In the genomic region with DNA sequence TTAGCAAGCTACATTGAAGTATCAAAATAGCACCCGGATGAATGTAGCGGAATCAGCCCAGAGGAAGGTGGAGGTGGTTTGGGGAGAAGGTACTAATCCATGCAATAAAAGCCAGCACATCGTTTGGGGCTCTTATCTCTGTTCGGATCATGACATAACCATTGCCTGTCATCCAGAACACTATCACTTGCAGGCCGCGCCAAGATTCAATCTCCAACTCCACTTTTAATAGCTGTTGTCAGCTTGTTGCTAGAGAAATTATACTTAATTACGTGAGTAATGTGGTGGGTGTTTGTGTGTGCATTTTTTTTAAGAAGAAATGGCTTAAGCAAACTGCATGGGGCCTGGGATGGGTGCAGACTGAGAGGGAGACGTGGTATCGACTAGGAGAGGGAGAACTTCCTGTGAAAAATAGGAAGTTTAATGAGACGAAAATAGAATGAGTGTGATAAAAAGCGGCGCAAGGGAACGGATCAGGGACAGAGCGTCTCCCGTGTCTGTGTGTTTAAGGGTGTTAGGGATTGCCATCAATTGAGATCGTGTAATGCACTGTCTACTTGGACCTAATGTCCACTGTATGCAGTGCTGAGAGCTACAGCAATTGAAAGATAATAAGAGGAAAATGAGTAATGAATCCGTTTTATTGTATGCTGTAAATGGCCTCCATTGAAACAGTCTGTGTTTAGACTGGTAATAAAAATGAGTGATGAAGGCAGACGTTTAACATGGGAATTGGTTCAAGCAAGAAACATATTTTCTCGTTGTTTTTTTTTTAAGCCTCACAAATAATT, we compare ENCODE assay signal across 1 cellular context.
TF ChIP-seq lines count a peak whose summit lies in the region.

No MANE protein-coding gene starts in this region.

TF ChIP-seq in HEK293, 187 proteins besides CTCF, POLR2A, EP300 and RAD21 (continued from another document and continues in another):
- TF ChIP-seq, protein P1, sequence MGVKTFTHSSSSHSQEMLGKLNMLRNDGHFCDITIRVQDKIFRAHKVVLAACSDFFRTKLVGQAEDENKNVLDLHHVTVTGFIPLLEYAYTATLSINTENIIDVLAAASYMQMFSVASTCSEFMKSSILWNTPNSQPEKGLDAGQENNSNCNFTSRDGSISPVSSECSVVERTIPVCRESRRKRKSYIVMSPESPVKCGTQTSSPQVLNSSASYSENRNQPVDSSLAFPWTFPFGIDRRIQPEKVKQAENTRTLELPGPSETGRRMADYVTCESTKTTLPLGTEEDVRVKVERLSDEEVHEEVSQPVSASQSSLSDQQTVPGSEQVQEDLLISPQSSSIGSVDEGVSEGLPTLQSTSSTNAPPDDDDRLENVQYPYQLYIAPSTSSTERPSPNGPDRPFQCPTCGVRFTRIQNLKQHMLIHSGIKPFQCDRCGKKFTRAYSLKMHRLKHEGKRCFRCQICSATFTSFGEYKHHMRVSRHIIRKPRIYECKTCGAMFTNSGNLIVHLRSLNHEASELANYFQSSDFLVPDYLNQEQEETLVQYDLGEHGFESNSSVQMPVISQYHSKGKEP (tag by site-specific recombination; IDR thresholded peaks at IDR 0.05), result peak; percentile 51
- peak; percentile 98 for TF ChIP-seq ZNF600 (tag by site-specific recombination; IDR thresholded peaks at IDR 0.05)
- no peak for TF ChIP-seq ZNF155 (tag by site-specific recombination; IDR thresholded peaks at IDR 0.05)
- TF ChIP-seq ZBTB21 (tag by site-specific recombination; IDR thresholded peaks at IDR 0.05), result no peak
- TF ChIP-seq ZFP3 (tag by site-specific recombination; IDR thresholded peaks at IDR 0.05; ENCODE audit: low read depth), result no peak
- TF ChIP-seq HOXD13 (CRISPR knock-in tag; IDR thresholded peaks at IDR 0.05; ENCODE audit: borderline replicate concordance), result peak; percentile 55; the same call in 1 of the 2 replicates
- TF ChIP-seq, protein P2, sequence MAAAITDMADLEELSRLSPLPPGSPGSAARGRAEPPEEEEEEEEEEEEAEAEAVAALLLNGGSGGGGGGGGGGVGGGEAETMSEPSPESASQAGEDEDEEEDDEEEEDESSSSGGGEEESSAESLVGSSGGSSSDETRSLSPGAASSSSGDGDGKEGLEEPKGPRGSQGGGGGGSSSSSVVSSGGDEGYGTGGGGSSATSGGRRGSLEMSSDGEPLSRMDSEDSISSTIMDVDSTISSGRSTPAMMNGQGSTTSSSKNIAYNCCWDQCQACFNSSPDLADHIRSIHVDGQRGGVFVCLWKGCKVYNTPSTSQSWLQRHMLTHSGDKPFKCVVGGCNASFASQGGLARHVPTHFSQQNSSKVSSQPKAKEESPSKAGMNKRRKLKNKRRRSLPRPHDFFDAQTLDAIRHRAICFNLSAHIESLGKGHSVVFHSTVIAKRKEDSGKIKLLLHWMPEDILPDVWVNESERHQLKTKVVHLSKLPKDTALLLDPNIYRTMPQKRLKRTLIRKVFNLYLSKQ (tag by site-specific recombination; IDR thresholded peaks at IDR 0.05; ENCODE audit: borderline replicate concordance), result no peak
- TF ChIP-seq, protein P3, sequence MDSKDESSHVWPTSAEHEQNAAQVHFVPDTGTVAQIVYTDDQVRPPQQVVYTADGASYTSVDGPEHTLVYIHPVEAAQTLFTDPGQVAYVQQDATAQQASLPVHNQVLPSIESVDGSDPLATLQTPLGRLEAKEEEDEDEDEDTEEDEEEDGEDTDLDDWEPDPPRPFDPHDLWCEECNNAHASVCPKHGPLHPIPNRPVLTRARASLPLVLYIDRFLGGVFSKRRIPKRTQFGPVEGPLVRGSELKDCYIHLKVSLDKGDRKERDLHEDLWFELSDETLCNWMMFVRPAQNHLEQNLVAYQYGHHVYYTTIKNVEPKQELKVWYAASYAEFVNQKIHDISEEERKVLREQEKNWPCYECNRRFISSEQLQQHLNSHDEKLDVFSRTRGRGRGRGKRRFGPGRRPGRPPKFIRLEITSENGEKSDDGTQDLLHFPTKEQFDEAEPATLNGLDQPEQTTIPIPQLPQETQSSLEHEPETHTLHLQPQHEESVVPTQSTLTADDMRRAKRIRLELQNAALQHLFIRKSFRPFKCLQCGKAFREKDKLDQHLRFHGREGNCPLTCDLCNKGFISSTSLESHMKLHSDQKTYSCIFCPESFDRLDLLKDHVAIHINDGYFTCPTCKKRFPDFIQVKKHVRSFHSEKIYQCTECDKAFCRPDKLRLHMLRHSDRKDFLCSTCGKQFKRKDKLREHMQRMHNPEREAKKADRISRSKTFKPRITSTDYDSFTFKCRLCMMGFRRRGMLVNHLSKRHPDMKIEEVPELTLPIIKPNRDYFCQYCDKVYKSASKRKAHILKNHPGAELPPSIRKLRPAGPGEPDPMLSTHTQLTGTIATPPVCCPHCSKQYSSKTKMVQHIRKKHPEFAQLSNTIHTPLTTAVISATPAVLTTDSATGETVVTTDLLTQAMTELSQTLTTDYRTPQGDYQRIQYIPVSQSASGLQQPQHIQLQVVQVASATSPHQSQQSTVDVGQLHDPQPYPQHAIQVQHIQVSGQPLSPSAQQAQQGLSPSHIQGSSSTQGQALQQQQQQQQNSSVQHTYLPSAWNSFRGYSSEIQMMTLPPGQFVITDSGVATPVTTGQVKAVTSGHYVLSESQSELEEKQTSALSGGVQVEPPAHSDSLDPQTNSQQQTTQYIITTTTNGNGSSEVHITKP (tag by site-specific recombination; IDR thresholded peaks at IDR 0.05), result peak; percentile 78
- no peak for TF ChIP-seq RBAK (tag by site-specific recombination; IDR thresholded peaks at IDR 0.05)
- TF ChIP-seq ZNF266 (tag by site-specific recombination; IDR thresholded peaks at IDR 0.05; ENCODE audit: low read depth), result no peak
- TF ChIP-seq ZNF132 (tag by site-specific recombination; IDR thresholded peaks at IDR 0.05; ENCODE audit: borderline replicate concordance), result no peak
- TF ChIP-seq ZNF529 (tag by site-specific recombination; IDR thresholded peaks at IDR 0.05; ENCODE audit: insufficient replicate concordance), result no peak
- no peak for TF ChIP-seq ZNF530 (tag by site-specific recombination; IDR thresholded peaks at IDR 0.05; ENCODE audit: low read depth)
- no peak for TF ChIP-seq ZNF555 (tag by site-specific recombination; conservative IDR thresholded peaks at IDR 0.05)
- peak; percentile 92 for TF ChIP-seq ZNF843 (tag by site-specific recombination; IDR thresholded peaks at IDR 0.05)
- no peak for TF ChIP-seq ZNF114 (tag by site-specific recombination; IDR thresholded peaks at IDR 0.05)
- no peak for TF ChIP-seq ZNF16 (tag by site-specific recombination; IDR thresholded peaks at IDR 0.05; ENCODE audit: low read depth)
- TF ChIP-seq ZNF366 (tag by site-specific recombination; conservative IDR thresholded peaks at IDR 0.05), result peak; percentile 93
- TF ChIP-seq KLF7 (tag by site-specific recombination; IDR thresholded peaks at IDR 0.05; ENCODE audit: borderline replicate concordance), result no peak
- TF ChIP-seq ZIC2 (tag by site-specific recombination; IDR thresholded peaks at IDR 0.05), result no peak
- no peak for TF ChIP-seq ZNF341 (tag by site-specific recombination; IDR thresholded peaks at IDR 0.05; ENCODE audit: low read depth)
- TF ChIP-seq, protein P4, sequence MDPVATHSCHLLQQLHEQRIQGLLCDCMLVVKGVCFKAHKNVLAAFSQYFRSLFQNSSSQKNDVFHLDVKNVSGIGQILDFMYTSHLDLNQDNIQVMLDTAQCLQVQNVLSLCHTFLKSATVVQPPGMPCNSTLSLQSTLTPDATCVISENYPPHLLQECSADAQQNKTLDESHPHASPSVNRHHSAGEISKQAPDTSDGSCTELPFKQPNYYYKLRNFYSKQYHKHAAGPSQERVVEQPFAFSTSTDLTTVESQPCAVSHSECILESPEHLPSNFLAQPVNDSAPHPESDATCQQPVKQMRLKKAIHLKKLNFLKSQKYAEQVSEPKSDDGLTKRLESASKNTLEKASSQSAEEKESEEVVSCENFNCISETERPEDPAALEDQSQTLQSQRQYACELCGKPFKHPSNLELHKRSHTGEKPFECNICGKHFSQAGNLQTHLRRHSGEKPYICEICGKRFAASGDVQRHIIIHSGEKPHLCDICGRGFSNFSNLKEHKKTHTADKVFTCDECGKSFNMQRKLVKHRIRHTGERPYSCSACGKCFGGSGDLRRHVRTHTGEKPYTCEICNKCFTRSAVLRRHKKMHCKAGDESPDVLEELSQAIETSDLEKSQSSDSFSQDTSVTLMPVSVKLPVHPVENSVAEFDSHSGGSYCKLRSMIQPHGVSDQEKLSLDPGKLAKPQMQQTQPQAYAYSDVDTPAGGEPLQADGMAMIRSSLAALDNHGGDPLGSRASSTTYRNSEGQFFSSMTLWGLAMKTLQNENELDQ (tag by site-specific recombination; IDR thresholded peaks at IDR 0.05; ENCODE audit: low read depth), result no peak
- TF ChIP-seq ZNF221 (tag by site-specific recombination; IDR thresholded peaks at IDR 0.05; ENCODE audit: borderline replicate concordance), result no peak
- no peak for TF ChIP-seq SP2 (tag by site-specific recombination; IDR thresholded peaks at IDR 0.05)
- TF ChIP-seq, protein P5, sequence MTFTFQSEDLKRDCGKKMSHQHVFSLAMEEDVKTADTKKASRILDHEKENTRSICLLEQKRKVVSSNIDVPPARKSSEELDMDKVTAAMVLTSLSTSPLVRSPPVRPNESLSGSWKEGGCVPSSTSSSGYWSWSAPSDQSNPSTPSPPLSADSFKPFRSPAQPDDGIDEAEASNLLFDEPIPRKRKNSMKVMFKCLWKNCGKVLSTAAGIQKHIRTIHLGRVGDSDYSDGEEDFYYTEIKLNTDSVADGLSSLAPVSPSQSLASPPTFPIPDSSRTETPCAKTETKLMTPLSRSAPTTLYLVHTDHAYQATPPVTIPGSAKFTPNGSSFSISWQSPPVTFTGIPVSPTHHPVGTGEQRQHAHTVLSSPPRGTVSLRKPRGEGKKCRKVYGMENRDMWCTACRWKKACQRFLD (tag by site-specific recombination; IDR thresholded peaks at IDR 0.05), result no peak
- no peak for TF ChIP-seq ZNF248 (tag by site-specific recombination; IDR thresholded peaks at IDR 0.05)
- TF ChIP-seq ZNF354C (tag by site-specific recombination; IDR thresholded peaks at IDR 0.05; ENCODE audit: borderline replicate concordance, low read depth), result no peak
- TF ChIP-seq, protein P6, sequence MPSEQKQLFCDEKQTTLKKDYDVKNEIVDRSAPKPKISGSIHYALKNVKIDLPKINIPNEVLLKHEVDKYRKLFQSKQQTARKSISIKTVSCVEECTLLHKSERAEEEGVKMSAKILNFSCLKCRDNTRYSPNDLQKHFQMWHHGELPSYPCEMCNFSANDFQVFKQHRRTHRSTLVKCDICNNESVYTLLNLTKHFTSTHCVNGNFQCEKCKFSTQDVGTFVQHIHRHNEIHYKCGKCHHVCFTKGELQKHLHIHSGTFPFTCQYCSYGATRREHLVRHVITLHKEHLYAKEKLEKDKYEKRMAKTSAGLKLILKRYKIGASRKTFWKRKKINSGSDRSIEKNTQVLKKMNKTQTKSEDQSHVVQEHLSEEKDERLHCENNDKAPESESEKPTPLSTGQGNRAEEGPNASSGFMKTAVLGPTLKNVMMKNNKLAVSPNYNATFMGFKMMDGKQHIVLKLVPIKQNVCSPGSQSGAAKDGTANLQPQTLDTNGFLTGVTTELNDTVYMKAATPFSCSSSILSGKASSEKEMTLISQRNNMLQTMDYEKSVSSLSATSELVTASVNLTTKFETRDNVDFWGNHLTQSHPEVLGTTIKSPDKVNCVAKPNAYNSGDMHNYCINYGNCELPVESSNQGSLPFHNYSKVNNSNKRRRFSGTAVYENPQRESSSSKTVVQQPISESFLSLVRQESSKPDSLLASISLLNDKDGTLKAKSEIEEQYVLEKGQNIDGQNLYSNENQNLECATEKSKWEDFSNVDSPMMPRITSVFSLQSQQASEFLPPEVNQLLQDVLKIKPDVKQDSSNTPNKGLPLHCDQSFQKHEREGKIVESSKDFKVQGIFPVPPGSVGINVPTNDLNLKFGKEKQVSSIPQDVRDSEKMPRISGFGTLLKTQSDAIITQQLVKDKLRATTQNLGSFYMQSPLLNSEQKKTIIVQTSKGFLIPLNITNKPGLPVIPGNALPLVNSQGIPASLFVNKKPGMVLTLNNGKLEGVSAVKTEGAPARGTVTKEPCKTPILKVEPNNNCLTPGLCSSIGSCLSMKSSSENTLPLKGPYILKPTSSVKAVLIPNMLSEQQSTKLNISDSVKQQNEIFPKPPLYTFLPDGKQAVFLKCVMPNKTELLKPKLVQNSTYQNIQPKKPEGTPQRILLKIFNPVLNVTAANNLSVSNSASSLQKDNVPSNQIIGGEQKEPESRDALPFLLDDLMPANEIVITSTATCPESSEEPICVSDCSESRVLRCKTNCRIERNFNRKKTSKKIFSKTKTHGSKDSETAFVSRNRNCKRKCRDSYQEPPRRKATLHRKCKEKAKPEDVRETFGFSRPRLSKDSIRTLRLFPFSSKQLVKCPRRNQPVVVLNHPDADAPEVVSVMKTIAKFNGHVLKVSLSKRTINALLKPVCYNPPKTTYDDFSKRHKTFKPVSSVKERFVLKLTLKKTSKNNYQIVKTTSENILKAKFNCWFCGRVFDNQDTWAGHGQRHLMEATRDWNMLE (tag by site-specific recombination; conservative IDR thresholded peaks at IDR 0.05; ENCODE audit: low read depth), result peak; percentile 49; the same call in 1 of the 2 replicates
- TF ChIP-seq, protein P7, sequence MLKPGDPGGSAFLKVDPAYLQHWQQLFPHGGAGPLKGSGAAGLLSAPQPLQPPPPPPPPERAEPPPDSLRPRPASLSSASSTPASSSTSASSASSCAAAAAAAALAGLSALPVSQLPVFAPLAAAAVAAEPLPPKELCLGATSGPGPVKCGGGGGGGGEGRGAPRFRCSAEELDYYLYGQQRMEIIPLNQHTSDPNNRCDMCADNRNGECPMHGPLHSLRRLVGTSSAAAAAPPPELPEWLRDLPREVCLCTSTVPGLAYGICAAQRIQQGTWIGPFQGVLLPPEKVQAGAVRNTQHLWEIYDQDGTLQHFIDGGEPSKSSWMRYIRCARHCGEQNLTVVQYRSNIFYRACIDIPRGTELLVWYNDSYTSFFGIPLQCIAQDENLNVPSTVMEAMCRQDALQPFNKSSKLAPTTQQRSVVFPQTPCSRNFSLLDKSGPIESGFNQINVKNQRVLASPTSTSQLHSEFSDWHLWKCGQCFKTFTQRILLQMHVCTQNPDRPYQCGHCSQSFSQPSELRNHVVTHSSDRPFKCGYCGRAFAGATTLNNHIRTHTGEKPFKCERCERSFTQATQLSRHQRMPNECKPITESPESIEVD (tag by site-specific recombination; IDR thresholded peaks at IDR 0.05), result peak; percentile 95
- peak; percentile 58; the same call in 1 of the 2 replicates for TF ChIP-seq ZFP69B (tag by site-specific recombination; IDR thresholded peaks at IDR 0.05)
- TF ChIP-seq ZNF302 (tag by site-specific recombination; IDR thresholded peaks at IDR 0.05; ENCODE audit: low read depth), result no peak
- TF ChIP-seq ZNF621 (tag by site-specific recombination; IDR thresholded peaks at IDR 0.05), result no peak
- no peak for TF ChIP-seq ZNF514 (tag by site-specific recombination; IDR thresholded peaks at IDR 0.05)
- TF ChIP-seq, protein P8, sequence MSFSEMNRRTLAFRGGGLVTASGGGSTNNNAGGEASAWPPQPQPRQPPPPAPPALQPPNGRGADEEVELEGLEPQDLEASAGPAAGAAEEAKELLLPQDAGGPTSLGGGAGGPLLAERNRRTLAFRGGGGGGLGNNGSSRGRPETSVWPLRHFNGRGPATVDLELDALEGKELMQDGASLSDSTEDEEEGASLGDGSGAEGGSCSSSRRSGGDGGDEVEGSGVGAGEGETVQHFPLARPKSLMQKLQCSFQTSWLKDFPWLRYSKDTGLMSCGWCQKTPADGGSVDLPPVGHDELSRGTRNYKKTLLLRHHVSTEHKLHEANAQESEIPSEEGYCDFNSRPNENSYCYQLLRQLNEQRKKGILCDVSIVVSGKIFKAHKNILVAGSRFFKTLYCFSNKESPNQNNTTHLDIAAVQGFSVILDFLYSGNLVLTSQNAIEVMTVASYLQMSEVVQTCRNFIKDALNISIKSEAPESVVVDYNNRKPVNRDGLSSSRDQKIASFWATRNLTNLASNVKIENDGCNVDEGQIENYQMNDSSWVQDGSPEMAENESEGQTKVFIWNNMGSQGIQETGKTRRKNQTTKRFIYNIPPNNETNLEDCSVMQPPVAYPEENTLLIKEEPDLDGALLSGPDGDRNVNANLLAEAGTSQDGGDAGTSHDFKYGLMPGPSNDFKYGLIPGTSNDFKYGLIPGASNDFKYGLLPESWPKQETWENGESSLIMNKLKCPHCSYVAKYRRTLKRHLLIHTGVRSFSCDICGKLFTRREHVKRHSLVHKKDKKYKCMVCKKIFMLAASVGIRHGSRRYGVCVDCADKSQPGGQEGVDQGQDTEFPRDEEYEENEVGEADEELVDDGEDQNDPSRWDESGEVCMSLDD (tag by site-specific recombination; IDR thresholded peaks at IDR 0.05), result no peak
